ENCODE assay signal across 8 cellular contexts in genomic region chr1:210328032-210328745, GRCh38. TPM values are rescaled to one million over a fixed set of nuclear protein-coding genes. Genes with fewer than 3 reads are reported as not detected.
A peak's percentile ranks its signal among the peaks of the same experiment; 100 is the strongest.
DNase-seq lines count a peak whose midpoint lies in the region; ATAC-seq and TF ChIP-seq lines count a peak whose summit lies in the region.

No MANE protein-coding gene starts in this region.

- no peaks in the 10 kb centered on the region for H3K36me3 Mint-ChIP-seq in CD14-positive monocyte
- peaks cover 2% of the 10 kb centered on the region for H3K36me3 Mint-ChIP-seq in memory B cell

- peak overlapping the region; percentile 76 for H3K27ac ChIP-seq in caudate nucleus (ENCODE audit: low read depth, low read length)

- peak overlapping the region; percentile 96 to 98 for H3K4me3 Mint-ChIP-seq in CD14-positive monocyte
- peak overlapping the region; percentile 94 for H3K4me3 Mint-ChIP-seq in memory B cell

- H3K9me3 Mint-ChIP-seq in CD14-positive monocyte: peaks cover 0 to 6% (median 2%) of the 10 kb centered on the region in 7 donors
- peaks cover 4% of the 10 kb centered on the region for H3K9me3 Mint-ChIP-seq in memory B cell

- H3K4me1 Mint-ChIP-seq in CD14-positive monocyte: peaks cover 14% of the 10 kb centered on the region
- peaks cover 33% of the 10 kb centered on the region for H3K4me1 Mint-ChIP-seq in memory B cell

- DNase-seq in CD14-positive monocyte (ENCODE audit: low spot score): no peak
- peak; percentile 47 for DNase-seq in KG1 (lab: John Stamatoyannopoulos, UW)
- peak in 4 of 61 donors; percentile 48 to 57 (median 52) for DNase-seq in caudate nucleus (lab: John Stamatoyannopoulos, UW)
- no peak for DNase-seq in memory B cell (ENCODE audit: low spot score in 2 of 2)
- peak; percentile 47 for DNase-seq in ureter (ENCODE audit: low spot score)
- no peak for DNase-seq in DMS153 (lab: John Stamatoyannopoulos, UW)

- peaks cover 4 to 7% (median 7%) of the 10 kb centered on the region in 3 donors for H3K27me3 Mint-ChIP-seq in CD14-positive monocyte (ENCODE audit: low read depth in 3 of 3)
- no peaks in the 10 kb centered on the region for H3K27me3 Mint-ChIP-seq in memory B cell

- H3K27ac Mint-ChIP-seq in CD14-positive monocyte (peak overlapping the region in 6 of 7 donors; percentile 50 to 90 (median 79)), memory B cell (peak overlapping the region; percentile 91)

- intact Hi-C loops in CD14-positive monocyte (cut with micrococcal nuclease): no loop called here

- TF ChIP-seq CTCF in CD14-positive monocyte (IDR thresholded peaks at IDR 0.05): no peak

- ATAC-seq in memory B cell (ENCODE audit: low read depth): no peak
- no peak for ATAC-seq in HG02623 (IDR thresholded peaks at IDR 0.05; ENCODE audit: unreplicated experiment)
- ATAC-seq in GM19467 (IDR thresholded peaks at IDR 0.05; ENCODE audit: unreplicated experiment): no peak

RNA-seq across cellular contexts. Expression of gene HHAT, which starts 0.5 kb away (rescaled TPM):
- 1 to 10 TPM; 1.1 to 1.5 TPM for polyA plus RNA-seq in CD14-positive monocyte
- total RNA-seq in ureter: 19.9 TPM

Comparison
In these comparisons a context has a peak if more than half of its experiments do, and no peak if none do; other contexts are left out.
1. DNase-seq: peak in KG1 (single experiment) and ureter (single experiment); none in CD14-positive monocyte (single experiment), memory B cell (0 of 2) and DMS153 (single experiment).